24 cellular contexts compared by ENCODE assay signal in genomic region chr9:109813310-109813709, GRCh38. TPM values are rescaled to one million over a fixed set of nuclear protein-coding genes. Genes with fewer than 3 reads are reported as not detected.
"Had no signal": no experiment of that assay in that cellular context is flagged by ENCODE, and none has a peak within 500 bp of the region (broad histone marks: within the 10 kb centered on the region; RNA-seq: fewer than 3 reads in every experiment).

No MANE protein-coding gene starts in this region.

- H3K36me3 ChIP-seq: Peyer's patch had no signal

- H3K9ac ChIP-seq: KMS-11 had no signal

- H3K4me1 ChIP-seq: Peyer's patch had no signal

- ATAC-seq: activated T-cell treated with anti-CD3 and anti-CD28 coated beads, Interleukin-2, amount 50 U/mL, for 4 hours; activated T-helper 17 cell treated with anti-CD3 and anti-CD28 coated beads, Interleukin-2, amount 50 U/mL, for 72 hours had no signal

- H3K4me2 ChIP-seq: KMS-11 had no signal

- DNase-seq: activated B cell treated with CpG ODN at 0.5 μM for 24 hours; activated CD4-positive, alpha-beta memory T cell treated with anti-CD3 and anti-CD28 coated beads for 36 hours; activated CD4-positive, alpha-beta T cell treated with anti-CD3 and anti-CD28 coated beads, Interleukin-2, amount 10 ng/mL, durations not matched to agents 7 days and 5 days; activated CD8-positive, alpha-beta memory T cell treated with anti-CD3 and anti-CD28 coated beads for 24 hours; activated gamma-delta T cell; activated naive CD4-positive, alpha-beta T cell treated with anti-CD3 and anti-CD28 coated beads, Interleukin-2, amount 10 ng/mL, durations not matched to agents 7 days and 5 days; activated naive CD8-positive, alpha-beta T cell treated with anti-CD3 and anti-CD28 coated beads for 36 hours; activated T-cell treated with anti-CD3 and anti-CD28 coated beads, Interleukin-2, amount 50 U/mL, for 4 hours; anterior cingulate cortex; caudate nucleus; NCI-H1092 treated with DMSO at 0.1 percent for 48 hours; NCI-H1417 treated with DMSO at 0.1 percent for 48 hours; NCI-H1694 treated with DMSO at 0.1 percent for 48 hours; NCI-H2029 treated with DMSO at 0.1 percent for 48 hours; NCI-H345; NCI-H510A; NCI-H526 treated with DMSO at 0.1 percent for 48 hours; NCI-H82; Peyer's patch; Right ventricle myocardium superior had no signal

- H3K27me3 ChIP-seq: Peyer's patch, SJSA1 had no signal

- H3K27ac ChIP-seq: KMS-11, Peyer's patch, RWPE1, SJSA1 had no signal

- H3K9me3 ChIP-seq: Peyer's patch, SJSA1 had no signal

- H3K4me3 ChIP-seq: Peyer's patch, SJSA1 had no signal

RNA-seq across cellular contexts. Expression of gene PALM2AKAP2, which starts 33.3 kb away (rescaled TPM):
- total RNA-seq: activated B cell treated with CpG ODN at 0.5 μM for 24 hours; activated naive CD8-positive, alpha-beta T cell treated with anti-CD3 and anti-CD28 coated beads for 36 hours had no signal
